ENCODE assay signal across 29 cellular contexts in genomic region chr15:37480482-37480881, GRCh38.
"Had no signal": no experiment of that assay in that cellular context is flagged by ENCODE, and none has a peak within 500 bp of the region (broad histone marks: within the 10 kb centered on the region; RNA-seq: fewer than 3 reads in every experiment).

No MANE protein-coding gene starts in this region.

- H3K9me3 ChIP-seq: neutrophil, ovary, prostate gland, suprapubic skin, thoracic aorta, tibial artery, upper lobe of right lung had no signal

- DNase-seq: hypothalamus; immature natural killer cell; left ventricle myocardium inferior; mesendoderm; naive B cell; natural killer cell; nephron progenitor cell; ovary; retina; right cardiac atrium; spleen; stimulated activated CD4-positive, alpha-beta T cell treated with anti-CD3 and anti-CD28 coated beads, Interleukin-4, amount 100 ng/mL, for 24 hours; stimulated activated naive CD4-positive, alpha-beta T cell; tibial artery; trophoblast cell; upper lobe of right lung had no signal

- H3K27me3 ChIP-seq: neural progenitor cell, neutrophil, ovary, spleen, suprapubic skin, tibial artery, upper lobe of right lung had no signal

- H2AFZ ChIP-seq: neural progenitor cell had no signal

- H3K4me1 Mint-ChIP-seq: immature natural killer cell; mesothelial cell of epicardium; naive B cell; natural killer cell; nephron progenitor cell; neural progenitor cell; stimulated activated effector memory CD8-positive, alpha-beta T cell treated with anti-CD3 and anti-CD28 coated beads, Interleukin-12 subunit alpha, Interleukin-12 subunit beta, amount 100 ng/mL, for 72 hours had no signal

- H3K36me3 ChIP-seq: left ventricle myocardium inferior, neutrophil, ovary, prostate gland, spleen, suprapubic skin, thoracic aorta, tibial artery, upper lobe of right lung had no signal

- H3K36me3 Mint-ChIP-seq: immature natural killer cell; mesothelial cell of epicardium; naive B cell; natural killer cell; neural progenitor cell; stimulated activated effector memory CD8-positive, alpha-beta T cell treated with anti-CD3 and anti-CD28 coated beads, Interleukin-12 subunit alpha, Interleukin-12 subunit beta, amount 100 ng/mL, for 72 hours had no signal

- ATAC-seq: natural killer cell; right cardiac atrium; sciatic nerve; stimulated activated effector memory CD8-positive, alpha-beta T cell treated with anti-CD3 and anti-CD28 coated beads, Interleukin-12 subunit alpha, Interleukin-12 subunit beta, amount 100 ng/mL, for 72 hours; upper lobe of right lung had no signal

- H3K27ac Mint-ChIP-seq: immature natural killer cell; mesothelial cell of epicardium; natural killer cell; nephron progenitor cell; neural progenitor cell; stimulated activated effector memory CD8-positive, alpha-beta T cell treated with anti-CD3 and anti-CD28 coated beads, Interleukin-12 subunit alpha, Interleukin-12 subunit beta, amount 100 ng/mL, for 72 hours; stimulated activated naive CD8-positive, alpha-beta T cell treated with anti-CD3 and anti-CD28 coated beads, Interleukin-15, Interleukin-2, amounts not matched to agents 100 ng/mL and 50 ng/mL, for 24 hours had no signal

- H3K9ac ChIP-seq: neural progenitor cell had no signal

- H3K27ac ChIP-seq: left ventricle myocardium inferior, neural progenitor cell, neutrophil, ovary, prostate gland, skin epidermis, spleen, suprapubic skin, thoracic aorta, tibial artery, upper lobe of right lung had no signal

- H3K27me3 Mint-ChIP-seq: naive B cell; stimulated activated naive CD8-positive, alpha-beta T cell treated with anti-CD3 and anti-CD28 coated beads, Interleukin-15, Interleukin-2, amounts not matched to agents 100 ng/mL and 50 ng/mL, for 24 hours had no signal

- H3K4me3 ChIP-seq: left ventricle myocardium inferior, lung, neural progenitor cell, ovary, prostate gland, skin epidermis, spleen, suprapubic skin, thoracic aorta, tibial artery, upper lobe of right lung had no signal

- H3K4me3 Mint-ChIP-seq: immature natural killer cell; mesothelial cell of epicardium; naive B cell; natural killer cell; nephron progenitor cell; neural progenitor cell; stimulated activated effector memory CD8-positive, alpha-beta T cell treated with anti-CD3 and anti-CD28 coated beads, Interleukin-12 subunit alpha, Interleukin-12 subunit beta, amount 100 ng/mL, for 72 hours; stimulated activated naive CD8-positive, alpha-beta T cell treated with anti-CD3 and anti-CD28 coated beads, Interleukin-15, Interleukin-2, amounts not matched to agents 100 ng/mL and 50 ng/mL, for 24 hours had no signal

- H3K9me3 Mint-ChIP-seq: stimulated activated effector memory CD8-positive, alpha-beta T cell treated with anti-CD3 and anti-CD28 coated beads, Interleukin-12 subunit alpha, Interleukin-12 subunit beta, amount 100 ng/mL, for 72 hours; stimulated activated naive CD8-positive, alpha-beta T cell treated with anti-CD3 and anti-CD28 coated beads, Interleukin-15, Interleukin-2, amounts not matched to agents 100 ng/mL and 50 ng/mL, for 24 hours had no signal

- FAIRE-seq: islet of Langerhans, urothelium cell line had no signal

- H3K4me1 ChIP-seq: left ventricle myocardium inferior, neural progenitor cell, prostate gland, spleen, suprapubic skin, tibial artery, upper lobe of right lung had no signal

- H3K4me2 ChIP-seq: neural progenitor cell had no signal
